1 cellular context compared by ENCODE assay signal in the genomic region with DNA sequence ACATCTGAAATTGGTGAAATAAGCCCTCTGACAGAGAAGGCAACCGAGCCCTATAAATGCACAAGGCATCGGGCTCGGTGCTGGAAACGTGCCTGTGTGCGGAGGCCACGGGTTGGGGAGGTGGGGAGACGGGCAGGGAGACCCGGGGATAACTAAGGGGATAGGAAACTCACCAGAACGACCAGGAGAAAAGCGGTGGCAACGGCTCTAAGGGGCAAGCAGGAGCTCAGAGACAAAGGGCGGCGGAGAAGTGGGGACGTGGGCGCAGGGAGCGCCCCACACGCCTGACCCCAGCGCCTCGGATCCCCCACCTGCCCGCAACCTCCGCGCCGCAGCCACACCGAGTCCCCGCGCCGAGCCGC.
TF ChIP-seq lines count a peak whose summit lies in the region.

No MANE protein-coding gene starts in this region.

TF ChIP-seq in WTC11, 78 proteins besides CTCF, POLR2A, EP300 and RAD21 (continued from another document):
- TF ChIP-seq, protein P1, sequence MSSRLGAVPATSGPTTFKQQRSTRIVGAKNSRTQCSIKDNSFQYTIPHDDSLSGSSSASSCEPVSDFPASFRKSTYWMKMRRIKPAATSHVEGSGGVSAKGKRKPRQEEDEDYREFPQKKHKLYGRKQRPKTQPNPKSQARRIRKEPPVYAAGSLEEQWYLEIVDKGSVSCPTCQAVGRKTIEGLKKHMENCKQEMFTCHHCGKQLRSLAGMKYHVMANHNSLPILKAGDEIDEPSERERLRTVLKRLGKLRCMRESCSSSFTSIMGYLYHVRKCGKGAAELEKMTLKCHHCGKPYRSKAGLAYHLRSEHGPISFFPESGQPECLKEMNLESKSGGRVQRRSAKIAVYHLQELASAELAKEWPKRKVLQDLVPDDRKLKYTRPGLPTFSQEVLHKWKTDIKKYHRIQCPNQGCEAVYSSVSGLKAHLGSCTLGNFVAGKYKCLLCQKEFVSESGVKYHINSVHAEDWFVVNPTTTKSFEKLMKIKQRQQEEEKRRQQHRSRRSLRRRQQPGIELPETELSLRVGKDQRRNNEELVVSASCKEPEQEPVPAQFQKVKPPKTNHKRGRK (CRISPR knock-in tag; IDR thresholded peaks at IDR 0.05; ENCODE audit: borderline replicate concordance), result no peak
- no peak for TF ChIP-seq TP53 (CRISPR knock-in tag; IDR thresholded peaks at IDR 0.05)
